In the genomic region with DNA sequence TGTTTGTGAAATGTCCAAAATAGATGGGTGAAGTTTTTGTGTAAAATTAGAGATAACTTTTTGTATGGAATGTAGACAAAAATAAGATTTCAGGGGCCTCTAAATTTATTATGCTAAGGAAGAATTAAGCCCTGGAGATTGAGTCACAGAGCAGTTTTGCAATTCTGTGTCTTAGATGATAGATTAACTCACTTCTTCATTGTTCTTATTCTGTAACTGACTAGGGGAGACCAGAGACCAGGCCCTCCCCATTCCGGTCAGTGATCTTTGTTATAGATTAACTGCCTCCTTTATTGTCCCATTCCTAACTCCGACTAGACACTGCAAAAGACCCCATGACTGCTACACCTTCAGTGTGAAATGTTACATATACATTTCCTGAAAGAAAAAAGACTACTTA, we compare ENCODE assay signal across 23 cellular contexts.
"Had no signal": no experiment of that assay in that cellular context is flagged by ENCODE, and none has a peak within 500 bp of the region (broad histone marks: within the 10 kb centered on the region; RNA-seq: fewer than 3 reads in every experiment).

No MANE protein-coding gene starts in this region.

- H3K36me3 ChIP-seq: colonic mucosa, gastroesophageal sphincter, left ventricle myocardium inferior, spleen, stomach, thoracic aorta, transverse colon had no signal

- H3K27ac ChIP-seq: colonic mucosa, gastroesophageal sphincter, hepatocyte, left ventricle myocardium inferior, psoas muscle, spleen, stomach, thoracic aorta, transverse colon had no signal

- H2AFZ ChIP-seq: hepatocyte had no signal

- H3K9me3 ChIP-seq: colonic mucosa, gastroesophageal sphincter, psoas muscle, spleen, stomach, thoracic aorta, transverse colon had no signal

- H3K4me1 ChIP-seq: colonic mucosa, gastroesophageal sphincter, left ventricle myocardium inferior, psoas muscle, spleen, stomach, transverse colon had no signal

- H3K4me2 ChIP-seq: hepatocyte had no signal

- ATAC-seq: gastroesophageal sphincter; psoas muscle; sciatic nerve; stimulated activated memory B cell treated with anti-CD40 and anti-IgM and Interleukin-4, amounts not matched to agents 10 μg/mL and 1 μg/mL and 100 μg/mL, for 72 hours had no signal

- H3K4me3 ChIP-seq: colonic mucosa, gastroesophageal sphincter, hepatocyte, left ventricle myocardium inferior, lung, psoas muscle, spleen, stomach, thoracic aorta, transverse colon had no signal

- DNase-seq: caudate nucleus; colonic mucosa; dermis blood vessel endothelial cell; foreskin fibroblast; left ventricle myocardium inferior; mesenchymal stem cell; midbrain; naive B cell; nephron progenitor cell; psoas muscle; spleen; stimulated activated CD4-positive, alpha-beta T cell treated with anti-CD3 and anti-CD28 coated beads, Interleukin-15, amount 100 ng/mL, for 24 hours; stimulated activated CD4-positive, alpha-beta T cell treated with anti-CD3 and anti-CD28 coated beads, Interleukin-1b, Interleukin-23, amount 100 ng/mL, for 48 hours; stimulated activated CD4-positive, alpha-beta T cell treated with anti-CD3 and anti-CD28 coated beads, Interleukin-4, amount 100 ng/mL, for 24 hours; stomach; substantia nigra; transverse colon had no signal

- H3K79me2 ChIP-seq: hepatocyte had no signal

- H3K27me3 ChIP-seq: colonic mucosa, gastroesophageal sphincter, hepatocyte, spleen, stomach, transverse colon had no signal
